ENCODE assay signal across 8 cellular contexts in genomic region chr12:76030378-76031080, GRCh38. TPM values are rescaled to one million over a fixed set of nuclear protein-coding genes. Genes with fewer than 3 reads are reported as not detected.
DNase-seq lines count a peak whose midpoint lies in the region; ATAC-seq and TF ChIP-seq lines count a peak whose summit lies in the region.

No MANE protein-coding gene starts in this region.

- intact Hi-C loops in gastrocnemius medialis (cut with DNase I; ENCODE audit: low total_unique reads): loop anchor here (1.0 to 10.0 kb wide), 7 partner anchors 48 to 534 kb away; partner anchors contain the start of genes BBS10, KRR1 and NAP1L1

- H3K4me1 ChIP-seq in CD4-positive, CD25-positive, alpha-beta regulatory T cell (ENCODE audit: control insufficient read depth, insufficient read depth, low read length, poor library complexity, severe bottlenecking): peaks cover 33% of the 10 kb centered on the region
- peaks cover 9% of the 10 kb centered on the region for H3K4me1 ChIP-seq in hepatocyte (ENCODE audit: insufficient read depth)
- peaks cover 8 to 20% of the 10 kb centered on the region in 2 donors for H3K4me1 ChIP-seq in gastrocnemius medialis

- H3K27ac Mint-ChIP-seq in CD4-positive, CD25-positive, alpha-beta regulatory T cell: peak overlapping the region; percentile 71 to 88 (median 88)

- WGBS in hepatocyte (ENCODE audit: low lambda C conversion rate, missing lambda C conversion rate): 2% methylated on average over 35 of the region's 40 CpGs

- H3K27me3 ChIP-seq in CD4-positive, CD25-positive, alpha-beta regulatory T cell (ENCODE audit: control insufficient read depth, insufficient read depth, low read length): no peaks in the 10 kb centered on the region
- H3K27me3 ChIP-seq in hepatocyte (no peaks in the 10 kb centered on the region), gastrocnemius medialis (peaks cover 0 to 40% (median 22%) of the 10 kb centered on the region in 3 donors)

- H3K27me3 Mint-ChIP-seq in CD4-positive, CD25-positive, alpha-beta regulatory T cell: no peaks in the 10 kb centered on the region

- peak overlapping the region; percentile 88 for H3K27ac ChIP-seq in CD4-positive, CD25-positive, alpha-beta regulatory T cell (ENCODE audit: insufficient read depth, low read length, poor library complexity, severe bottlenecking)
- H3K27ac ChIP-seq in angular gyrus (ENCODE audit: low read depth, low read length) (peak overlapping the region; percentile 78), hepatocyte (peak overlapping the region; percentile 91), gastrocnemius medialis (peak overlapping the region; percentile 86 to 95 (median 92))

- TF ChIP-seq CTCF in hepatocyte (IDR thresholded peaks at IDR 0.05; ENCODE audit: poor library complexity) (no peak), gastrocnemius medialis (IDR thresholded peaks at IDR 0.05 in 4 of 5, conservative IDR thresholded peaks at IDR 0.05 in 1 of 5) (no peak)

- H3K79me2 ChIP-seq in hepatocyte: peaks cover 45% of the 10 kb centered on the region

- H3K4me3 Mint-ChIP-seq in CD4-positive, CD25-positive, alpha-beta regulatory T cell: peak overlapping the region; percentile 90 to 97 (median 92)

- in situ Hi-C loops in gastrocnemius medialis (cut with MboI; ENCODE audit: low sequenced_read_pairs in 4 of 4): loop anchor here in 3 of 4 donors (10.0 to 25.0 kb wide), 3 partner anchors 493 to 643 kb away; partner anchors contain the start of gene GLIPR1L2 (in 1 of the 3)

- H3K4me2 ChIP-seq in hepatocyte: peak overlapping the region; percentile 91

- ATAC-seq in CD4-positive, CD25-positive, alpha-beta regulatory T cell (ENCODE audit: low read depth in 2 of 2): peak; percentile 1 to 7
- ATAC-seq in HG02981 (IDR thresholded peaks at IDR 0.05; ENCODE audit: unreplicated experiment) (peak; percentile 9), gastrocnemius medialis (peak; percentile 13 to 22), HG03280 (IDR thresholded peaks at IDR 0.05; ENCODE audit: unreplicated experiment) (no peak)

- peak overlapping the region; percentile 37 for H2AFZ ChIP-seq in hepatocyte

- no peaks in the 10 kb centered on the region for H3K9me2 ChIP-seq in hepatocyte (replicated peaks; ENCODE audit: insufficient read depth)

- H3K9me3 Mint-ChIP-seq in CD4-positive, CD25-positive, alpha-beta regulatory T cell: peaks cover 0 to 2% (median 0%) of the 10 kb centered on the region in 7 donors

- DNase-seq in CD4-positive, CD25-positive, alpha-beta regulatory T cell: peak; percentile 29 to 73 (median 47)
- DNase-seq in SK-N-DZ (ENCODE audit: low spot score) (peak; percentile 62), hepatocyte (ENCODE audit: low spot score) (peak; percentile 25), gastrocnemius medialis (peak; percentile 15 to 39), SKM-1 (lab: John Stamatoyannopoulos, UW; ENCODE audit: unreplicated experiment) (no peak)

- H4K20me1 ChIP-seq in hepatocyte (ENCODE audit: insufficient read depth, poor library complexity, severe bottlenecking): peaks cover 5% of the 10 kb centered on the region

- H3K36me3 ChIP-seq in CD4-positive, CD25-positive, alpha-beta regulatory T cell (ENCODE audit: control insufficient read depth, insufficient read depth, low read length): no peaks in the 10 kb centered on the region
- H3K36me3 ChIP-seq in hepatocyte (replicated peaks; ENCODE audit: insufficient read depth, low read depth) (no peaks in the 10 kb centered on the region), gastrocnemius medialis (no peaks in the 10 kb centered on the region)

- no peaks in the 10 kb centered on the region for H3K9me3 ChIP-seq in CD4-positive, CD25-positive, alpha-beta regulatory T cell (ENCODE audit: control insufficient read depth in 2 of 2, low read length in 2 of 2)
- H3K9me3 ChIP-seq in hepatocyte (ENCODE audit: low read depth) (no peaks in the 10 kb centered on the region), gastrocnemius medialis (no peaks in the 10 kb centered on the region)

- no peak for TF ChIP-seq POLR2A in gastrocnemius medialis (IDR thresholded peaks at IDR 0.05)

- peak overlapping the region; percentile 84 for H3K4me3 ChIP-seq in CD4-positive, CD25-positive, alpha-beta regulatory T cell (ENCODE audit: low read depth, low read length)
- H3K4me3 ChIP-seq in hepatocyte: peak overlapping the region; percentile 74
- peak overlapping the region; percentile 77 to 88 (median 85) for H3K4me3 ChIP-seq in gastrocnemius medialis

- peaks cover 0 to 34% (median 25%) of the 10 kb centered on the region in 4 donors for H3K4me1 Mint-ChIP-seq in CD4-positive, CD25-positive, alpha-beta regulatory T cell

- no peaks in the 10 kb centered on the region for H3K36me3 Mint-ChIP-seq in CD4-positive, CD25-positive, alpha-beta regulatory T cell

RNA-seq across cellular contexts. Expression of gene PHLDA1, which starts 1.0 kb away (rescaled TPM):
- 42.0 TPM for total RNA-seq in CD4-positive, CD25-positive, alpha-beta regulatory T cell
- 1 to 10 TPM; 1.1 to 2.0 (median 1.5) TPM for polyA plus RNA-seq in CD4-positive, CD25-positive, alpha-beta regulatory T cell
- 4.6 and 5.2 TPM in 2 replicates for polyA plus RNA-seq in SK-N-DZ (2014; cell fraction: cytosol; rRNA removed)
- polyA plus RNA-seq in SK-N-DZ (2014; cell fraction: nucleus; rRNA removed): 2.8 and 3.1 TPM in 2 replicates
- total RNA-seq in hepatocyte (47.9 and 50.8 TPM in 2 replicates), gastrocnemius medialis (10 to 100 TPM in 2 of 4 donors, 1 to 10 TPM in 2; 2.4 to 32.7 (median 7.9) TPM)
- polyA plus RNA-seq in hepatocyte: 29.9 and 37.2 TPM in 2 replicates

RNA-seq across cellular contexts. Expression of gene NAP1L1, which starts 54.0 kb away (rescaled TPM):
- total RNA-seq in CD4-positive, CD25-positive, alpha-beta regulatory T cell: 592 TPM
- 100 to 1,000 TPM; 173 to 229 (median 206) TPM for polyA plus RNA-seq in CD4-positive, CD25-positive, alpha-beta regulatory T cell
- 466 and 569 TPM in 2 replicates for polyA plus RNA-seq in SK-N-DZ (2014; cell fraction: cytosol; rRNA removed)
- polyA plus RNA-seq in SK-N-DZ (2014; cell fraction: nucleus; rRNA removed): 390 and 521 TPM in 2 replicates
- total RNA-seq in hepatocyte: 352 and 402 TPM in 2 replicates
- 117 and 122 TPM in 2 replicates for polyA plus RNA-seq in hepatocyte
- total RNA-seq in gastrocnemius medialis: 100 to 1,000 TPM; 336 to 660 (median 421) TPM
